ENCODE assay signal across 8 cellular contexts in the genomic region with DNA sequence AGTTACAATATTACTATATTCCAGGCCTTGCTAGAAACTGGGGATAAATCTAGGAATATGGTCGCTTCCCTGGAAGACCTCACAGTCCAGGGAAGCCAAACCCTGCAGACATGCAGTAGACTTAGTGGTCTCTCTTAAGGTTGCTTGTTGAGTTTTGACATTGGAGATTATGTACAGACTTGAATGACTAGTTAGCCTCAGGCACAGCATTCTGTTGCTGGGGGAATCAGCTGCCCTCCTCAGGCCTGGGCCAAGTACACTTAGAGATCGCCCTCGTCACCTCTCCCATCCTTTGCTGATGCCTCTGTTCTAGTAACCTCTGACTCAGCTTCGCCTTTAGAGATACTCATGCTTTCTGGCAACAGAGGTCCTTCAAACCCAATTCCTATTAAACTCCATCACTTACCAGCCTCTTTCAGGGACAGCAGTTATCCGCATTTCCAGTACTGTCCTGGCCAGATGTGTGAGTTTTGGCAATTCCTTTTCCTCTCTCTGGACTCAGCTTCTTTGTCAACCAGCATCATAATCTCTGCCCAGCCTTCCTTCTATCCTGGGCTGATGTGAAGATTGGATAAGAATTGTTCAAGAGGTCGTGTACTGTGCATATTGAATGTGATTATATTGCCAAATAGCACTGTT. TPM values are rescaled to one million over a fixed set of nuclear protein-coding genes. Genes with fewer than 3 reads are reported as not detected.
DNase-seq lines count a peak whose midpoint lies in the region; ATAC-seq and TF ChIP-seq lines count a peak whose summit lies in the region.

No MANE protein-coding gene starts in this region.

- peak overlapping the region; percentile 80 for H3K4me3 ChIP-seq in LNCaP clone FGC (ENCODE audit: low read depth, low read length)

- POLR2A ChIA-PET in CD4-positive, alpha-beta T cell (lab: Charles Lee), result interaction anchor here (0.7 to 3.4 kb wide), 19 partner anchors 11 to 1666 kb away, joined by 3 to 52 read pairs (median 4); partner anchors contain the start of genes INPPL1, LAMTOR1, RNF121 and XNDC1N

- no peak for ATAC-seq in CD4-positive, alpha-beta T cell (ENCODE audit: poor library complexity)
- ATAC-seq in HG02870 (IDR thresholded peaks at IDR 0.05; ENCODE audit: unreplicated experiment) (no peak), HG03442 (IDR thresholded peaks at IDR 0.05; ENCODE audit: unreplicated experiment) (no peak)

- peak overlapping the region; percentile 98 for H3K27ac Mint-ChIP-seq in CD4-positive, alpha-beta T cell
- peak overlapping the region; percentile 99 to 100 (median 100) for H3K27ac Mint-ChIP-seq in nephron

- peak overlapping the region; percentile 93 for H3K4me3 Mint-ChIP-seq in CD4-positive, alpha-beta T cell
- H3K4me3 Mint-ChIP-seq in nephron, result peak overlapping the region; percentile 89 to 90 (median 89)

- H3K27me3 ChIP-seq in CD4-positive, alpha-beta T cell (ENCODE audit: control insufficient read depth, insufficient read depth, low read length), result no peaks in the 10 kb centered on the region

- CTCF ChIA-PET in CD4-positive, alpha-beta T cell (lab: Charles Lee), result interaction anchor here (1.0 to 2.3 kb wide), 4 partner anchors 22 to 88 kb away, joined by 3 to 10 read pairs (median 4); no protein-coding TSS in a partner anchor

- peaks cover 1% of the 10 kb centered on the region for H3K27me3 Mint-ChIP-seq in CD4-positive, alpha-beta T cell
- H3K27me3 Mint-ChIP-seq in nephron (ENCODE audit: low read depth), result peaks cover 5% of the 10 kb centered on the region

- no peaks in the 10 kb centered on the region for H3K9me3 Mint-ChIP-seq in CD4-positive, alpha-beta T cell
- no peaks in the 10 kb centered on the region for H3K9me3 Mint-ChIP-seq in nephron

- H3K27ac ChIP-seq in CD4-positive, alpha-beta T cell (ENCODE audit: low read depth, low read length), result peak overlapping the region; percentile 97
- H3K27ac ChIP-seq in cingulate gyrus (ENCODE audit: low read depth, low read length), result peak overlapping the region; percentile 100

- no peaks in the 10 kb centered on the region for H3K9me3 ChIP-seq in CD4-positive, alpha-beta T cell (ENCODE audit: control insufficient read depth, low read length)

- intact Hi-C loops in CD4-positive, alpha-beta T cell (cut with DNase I, micrococcal nuclease), result loop anchor here (2.0 to 10.0 kb wide), 8 partner anchors 32 to 1764 kb away; partner anchors contain the start of genes CLPB (in 1 of the 2), COA4 (in 1 of the 2), INPPL1 (in 1 of the 2) and LRRC51 (in 1 of the 2)

- peaks cover 30% of the 10 kb centered on the region for H3K36me3 Mint-ChIP-seq in CD4-positive, alpha-beta T cell (ENCODE audit: low read depth)
- peaks cover 3% of the 10 kb centered on the region for H3K36me3 Mint-ChIP-seq in nephron (ENCODE audit: low read depth)

- H3K4me1 Mint-ChIP-seq in CD4-positive, alpha-beta T cell (ENCODE audit: low read depth), result peaks cover 19% of the 10 kb centered on the region
- H3K4me1 Mint-ChIP-seq in nephron, result peaks cover 16% of the 10 kb centered on the region

- no peak for DNase-seq in CD4-positive, alpha-beta T cell
- DNase-seq in LNCaP clone FGC (ENCODE audit: low read depth) (no peak), NOMO-1 (lab: John Stamatoyannopoulos, UW; ENCODE audit: unreplicated experiment in 2 of 2) (no peak), H4 (ENCODE audit: low spot score) (no peak)

- no peak for TF ChIP-seq CTCF in CD4-positive, alpha-beta T cell (IDR thresholded peaks at IDR 0.05)
- TF ChIP-seq CTCF in LNCaP clone FGC (IDR thresholded peaks at IDR 0.05; ENCODE audit: control insufficient read depth, extremely low read depth, insufficient read depth), result no peak
- no peak for TF ChIP-seq CTCF in nephron (IDR thresholded peaks at IDR 0.05; ENCODE audit: unreplicated experiment in 3 of 3)

RNA-seq across cellular contexts. Expression of gene ANAPC15, which starts 0.8 kb away (rescaled TPM):
- total RNA-seq in CD4-positive, alpha-beta T cell, result 10 to 100 TPM; 48.8 to 52.5 TPM
- total RNA-seq in H4 (2014; rRNA removed; shearing (Covaris generic)), result 70.4 and 74.9 TPM in 2 replicates

RNA-seq across cellular contexts. Expression of gene TOMT, which starts 7.6 kb away (rescaled TPM):
- not detected for total RNA-seq in CD4-positive, alpha-beta T cell
- total RNA-seq in H4 (2014; rRNA removed; shearing (Covaris generic)), result not detected in 2 replicates

RNA-seq across cellular contexts. Expression of gene LAMTOR1, which starts 10.2 kb away (rescaled TPM):
- 10 to 100 TPM; 29.5 to 30.4 TPM for total RNA-seq in CD4-positive, alpha-beta T cell
- total RNA-seq in H4 (2014; rRNA removed; shearing (Covaris generic)), result 94.0 and 110 TPM in 2 replicates

RNA-seq across cellular contexts. Expression of gene FOLR3, which starts 22.2 kb away (rescaled TPM):
- total RNA-seq in CD4-positive, alpha-beta T cell, result under 1 TPM in 1 of 2 experiments, not detected in 1; 0.47 TPM
- total RNA-seq in H4 (2014; rRNA removed; shearing (Covaris generic)), result not detected in 2 replicates

RNA-seq across cellular contexts. Expression of gene LRRC51, which starts 32.6 kb away (rescaled TPM):
- total RNA-seq in CD4-positive, alpha-beta T cell, result 1 to 10 TPM in 1 of 2 experiments, under 1 TPM in 1; 0.87 to 1.1 TPM
- total RNA-seq in H4 (2014; rRNA removed; shearing (Covaris generic)), result 3.9 and 9.3 TPM in 2 replicates
